ENCODE assay signal across 1 cellular context in genomic region chr16:30378236-30379164, GRCh38.
TF ChIP-seq lines count a peak whose summit lies in the region.

No MANE protein-coding gene starts in this region.

TF ChIP-seq in HepG2, 621 proteins besides CTCF, POLR2A, EP300 and RAD21 (continued from another document and continues in another):
- 0 out of 2 replicates have a peak, but pooled peaks have one; percentile 29 for TF ChIP-seq PBX3 (CRISPR knock-in tag; IDR thresholded peaks at IDR 0.05; ENCODE audit: borderline replicate concordance)
- 0 out of 2 replicates have a peak, but pooled peaks have one; percentile 11 for TF ChIP-seq TBX3 (IDR thresholded peaks at IDR 0.05; ENCODE audit: borderline replicate concordance)
- TF ChIP-seq CCDC6 (CRISPR knock-in tag; IDR thresholded peaks at IDR 0.05), result 0 out of 2 replicates have a peak, but pooled peaks have one; percentile 78
- TF ChIP-seq KMT2A (CRISPR knock-in tag; IDR thresholded peaks at IDR 0.05), result peak; percentile 20
- TF ChIP-seq ZNF775 (CRISPR knock-in tag; IDR thresholded peaks at IDR 0.05; ENCODE audit: borderline replicate concordance), result peak; percentile 81; the same call in 1 of the 2 replicates
- peak; percentile 8; the same call in 1 of the 2 replicates for TF ChIP-seq ZNF772 (CRISPR knock-in tag; IDR thresholded peaks at IDR 0.05)
- TF ChIP-seq ARID5B (CRISPR knock-in tag; IDR thresholded peaks at IDR 0.05), result peak; percentile 9; the same call in 1 of the 2 replicates
- TF ChIP-seq TAF15 (IDR thresholded peaks at IDR 0.05; ENCODE audit: low read depth, low read length, poor library complexity, severe bottlenecking), result peak; percentile 60
- TF ChIP-seq ZNF224 (CRISPR knock-in tag; IDR thresholded peaks at IDR 0.05), result peak; percentile 88; the same call in 1 of the 2 replicates
- TF ChIP-seq POLR2AphosphoS5 (IDR thresholded peaks at IDR 0.05; ENCODE audit: low read depth, low read length), result peak; percentile 91
- TF ChIP-seq ZNF101 (CRISPR knock-in tag; IDR thresholded peaks at IDR 0.05; ENCODE audit: borderline replicate concordance, low read depth), result peak; percentile 78; the same call in 1 of the 2 replicates
- TF ChIP-seq ZFY (CRISPR knock-in tag; IDR thresholded peaks at IDR 0.05), result peak; percentile 98
- peak; percentile 44; the same call in 1 of the 2 replicates for TF ChIP-seq NR2F2 (IDR thresholded peaks at IDR 0.05; ENCODE audit: borderline replicate concordance, low read depth)
- no peak for TF ChIP-seq HMGA1 (CRISPR knock-in tag; conservative IDR thresholded peaks at IDR 0.05)
- TF ChIP-seq SOX5 (CRISPR knock-in tag; IDR thresholded peaks at IDR 0.05; ENCODE audit: borderline replicate concordance), result no peak
- peak; percentile 27; the same call in 1 of the 2 replicates for TF ChIP-seq ZC3H13 (CRISPR knock-in tag; IDR thresholded peaks at IDR 0.05)
- peak; percentile 45; the same call in 1 of the 2 replicates for TF ChIP-seq HOMEZ (CRISPR knock-in tag; IDR thresholded peaks at IDR 0.05; ENCODE audit: low read depth)
- TF ChIP-seq ZNF276 (CRISPR knock-in tag; IDR thresholded peaks at IDR 0.05; ENCODE audit: low read depth), result peak; percentile 94
- no peak for TF ChIP-seq ZNF512B (CRISPR knock-in tag; IDR thresholded peaks at IDR 0.05; ENCODE audit: borderline replicate concordance)
- peak; percentile 45 for TF ChIP-seq ZNF30 (CRISPR knock-in tag; IDR thresholded peaks at IDR 0.05)
- TF ChIP-seq ZNF577 (CRISPR knock-in tag; IDR thresholded peaks at IDR 0.05; ENCODE audit: borderline replicate concordance, low read depth), result peak; percentile 92; the same call in 1 of the 2 replicates
- peak; percentile 89; the same call in 1 of the 2 replicates for TF ChIP-seq THAP8 (CRISPR knock-in tag; IDR thresholded peaks at IDR 0.05; ENCODE audit: borderline replicate concordance)
- no peak for TF ChIP-seq ZNF33A (CRISPR knock-in tag; IDR thresholded peaks at IDR 0.05; ENCODE audit: borderline replicate concordance)
- TF ChIP-seq ZBTB3 (CRISPR knock-in tag; IDR thresholded peaks at IDR 0.05; ENCODE audit: borderline replicate concordance, low read depth), result peak; percentile 93; the same call in 1 of the 2 replicates
- TF ChIP-seq KLF13 (CRISPR knock-in tag; IDR thresholded peaks at IDR 0.05), result peak; percentile 51; the same call in 1 of the 2 replicates
- TF ChIP-seq POLR2G (IDR thresholded peaks at IDR 0.05; ENCODE audit: low read depth, low read length), result peak; percentile 45; the same call in 1 of the 2 replicates
- TF ChIP-seq ZBTB1 (CRISPR knock-in tag; IDR thresholded peaks at IDR 0.05; ENCODE audit: borderline replicate concordance), result 0 out of 2 replicates have a peak, but pooled peaks have one; percentile 39
- peak; percentile 75; the same call in 1 of the 2 replicates for TF ChIP-seq ZFP41 (CRISPR knock-in tag; IDR thresholded peaks at IDR 0.05; ENCODE audit: borderline replicate concordance)
- TF ChIP-seq ZNF275 (CRISPR knock-in tag; IDR thresholded peaks at IDR 0.05; ENCODE audit: borderline replicate concordance), result peak; percentile 19; the same call in 1 of the 2 replicates
- 0 out of 2 replicates have a peak, but pooled peaks have one; percentile 12 for TF ChIP-seq ZBTB38 (CRISPR knock-in tag; IDR thresholded peaks at IDR 0.05)
- no peak for TF ChIP-seq CCAR2 (optimal IDR thresholded peaks at IDR 0.05; ENCODE audit: low read depth, low read length)
- TF ChIP-seq ZNF747 (CRISPR knock-in tag; IDR thresholded peaks at IDR 0.05; ENCODE audit: borderline replicate concordance), result no peak; the same call in none of the 2 replicates
- TF ChIP-seq ZNF383 (CRISPR knock-in tag; IDR thresholded peaks at IDR 0.05; ENCODE audit: borderline replicate concordance), result 0 out of 2 replicates have a peak, but pooled peaks have one; percentile 73
- no peak for TF ChIP-seq ZNF512 (CRISPR knock-in tag; IDR thresholded peaks at IDR 0.05)
- TF ChIP-seq DRAP1 (CRISPR knock-in tag; IDR thresholded peaks at IDR 0.05), result peak; percentile 94
- TF ChIP-seq REL (CRISPR knock-in tag; conservative IDR thresholded peaks at IDR 0.05), result no peak
- peak; percentile 64; the same call in 1 of the 2 replicates for TF ChIP-seq PHF20 (CRISPR knock-in tag; IDR thresholded peaks at IDR 0.05)
- peak; percentile 35; the same call in 1 of the 2 replicates for TF ChIP-seq THAP11 (CRISPR knock-in tag; IDR thresholded peaks at IDR 0.05)
- no peak for TF ChIP-seq NFATC3 (CRISPR knock-in tag; IDR thresholded peaks at IDR 0.05)
- TF ChIP-seq KDM5B (CRISPR knock-in tag; IDR thresholded peaks at IDR 0.05; ENCODE audit: borderline replicate concordance), result peak; percentile 81; the same call in 1 of the 2 replicates
- peak; percentile 90 for TF ChIP-seq ZNF546 (CRISPR knock-in tag; conservative IDR thresholded peaks at IDR 0.05)
- peak; percentile 65; the same call in 1 of the 2 replicates for TF ChIP-seq ZNF552 (CRISPR knock-in tag; IDR thresholded peaks at IDR 0.05; ENCODE audit: borderline replicate concordance)
- TF ChIP-seq LBX2 (CRISPR knock-in tag; IDR thresholded peaks at IDR 0.05; ENCODE audit: borderline replicate concordance), result 0 out of 2 replicates have a peak, but pooled peaks have one; percentile 26
- no peak; the same call in 1 of the 2 replicates for TF ChIP-seq IKZF5 (CRISPR knock-in tag; IDR thresholded peaks at IDR 0.05)
- peak; percentile 94; the same call in 1 of the 2 replicates for TF ChIP-seq ZNF34 (CRISPR knock-in tag; IDR thresholded peaks at IDR 0.05; ENCODE audit: borderline replicate concordance)
